1 cellular context compared by ENCODE assay signal in genomic region chr6:140597181-140597580, GRCh38.
TF ChIP-seq lines count a peak whose summit lies in the region.

No MANE protein-coding gene starts in this region.

TF ChIP-seq in SK-N-SH, 30 proteins besides CTCF, POLR2A, EP300 and RAD21 (continued from another document):
- TF ChIP-seq, protein P1, sequence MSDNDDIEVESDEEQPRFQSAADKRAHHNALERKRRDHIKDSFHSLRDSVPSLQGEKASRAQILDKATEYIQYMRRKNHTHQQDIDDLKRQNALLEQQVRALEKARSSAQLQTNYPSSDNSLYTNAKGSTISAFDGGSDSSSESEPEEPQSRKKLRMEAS (IDR thresholded peaks at IDR 0.05; ENCODE audit: low read depth), result no peak
- no peak for TF ChIP-seq MEF2A (IDR thresholded peaks at IDR 0.05; ENCODE audit: borderline replicate concordance, low read depth)
- TF ChIP-seq SMC3 (IDR thresholded peaks at IDR 0.05; ENCODE audit: low read depth, low read length), result no peak
- no peak for TF ChIP-seq MXI1 (IDR thresholded peaks at IDR 0.05; ENCODE audit: low read depth, low read length)
- no peak for TF ChIP-seq POLR2AphosphoS5 (IDR thresholded peaks at IDR 0.05; ENCODE audit: low read depth, low read length)
- TF ChIP-seq TCF12 (IDR thresholded peaks at IDR 0.05), result no peak
- no peak for TF ChIP-seq NRF1 (IDR thresholded peaks at IDR 0.05; ENCODE audit: low read depth, low read length)
- TF ChIP-seq, protein P2, sequence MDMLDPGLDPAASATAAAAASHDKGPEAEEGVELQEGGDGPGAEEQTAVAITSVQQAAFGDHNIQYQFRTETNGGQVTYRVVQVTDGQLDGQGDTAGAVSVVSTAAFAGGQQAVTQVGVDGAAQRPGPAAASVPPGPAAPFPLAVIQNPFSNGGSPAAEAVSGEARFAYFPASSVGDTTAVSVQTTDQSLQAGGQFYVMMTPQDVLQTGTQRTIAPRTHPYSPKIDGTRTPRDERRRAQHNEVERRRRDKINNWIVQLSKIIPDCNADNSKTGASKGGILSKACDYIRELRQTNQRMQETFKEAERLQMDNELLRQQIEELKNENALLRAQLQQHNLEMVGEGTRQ (IDR thresholded peaks at IDR 0.05; ENCODE audit: borderline replicate concordance, low read depth, low read length), result no peak
- TF ChIP-seq FOXJ3 (CRISPR knock-in tag; IDR thresholded peaks at IDR 0.05), result no peak
- TF ChIP-seq JUND (IDR thresholded peaks at IDR 0.05), result no peak
- TF ChIP-seq RFX5 (IDR thresholded peaks at IDR 0.05; ENCODE audit: low read length), result no peak
